In genomic region chr4:183961772-183962171, GRCh38 we compare ENCODE assay signal across 27 cellular contexts. TPM values are rescaled to one million over a fixed set of nuclear protein-coding genes. Genes with fewer than 3 reads are reported as not detected.
DNase-seq lines count a peak whose midpoint lies in the region; ATAC-seq and TF ChIP-seq lines count a peak whose summit lies in the region.
"Had no signal": no experiment of that assay in that cellular context is flagged by ENCODE, and none has a peak within 500 bp of the region (broad histone marks: within the 10 kb centered on the region; RNA-seq: fewer than 3 reads in every experiment).

No MANE protein-coding gene starts in this region.

- no peak overlapping the region for H4K5ac ChIP-seq in mesendoderm (ENCODE audit: low read length)

- peaks cover 45% of the 10 kb centered on the region for H3K4me1 ChIP-seq in GM23338 (ENCODE audit: insufficient read depth)
- H3K4me1 ChIP-seq in HUES48 (ENCODE audit: control insufficient read depth, insufficient read depth, low read length): peaks cover 53% of the 10 kb centered on the region
- H3K4me1 ChIP-seq in mesendoderm (ENCODE audit: control insufficient read depth, low read depth, low read length): no peaks in the 10 kb centered on the region
- peaks cover 6% of the 10 kb centered on the region for H3K4me1 ChIP-seq in A673 (ENCODE audit: insufficient read depth, low read length, poor library complexity, severe bottlenecking)
- peaks cover 0 to 21% (median 11%) of the 10 kb centered on the region in 3 donors for H3K4me1 ChIP-seq in esophagus squamous epithelium

- peaks cover 3% of the 10 kb centered on the region; the same call in 1 of the 2 replicates for H4K20me1 ChIP-seq in GM23338 (replicated peaks; ENCODE audit: insufficient read depth)

- H3K79me2 ChIP-seq in GM23338 (replicated peaks; ENCODE audit: insufficient read depth) (peaks cover 87% of the 10 kb centered on the region), mesendoderm (ENCODE audit: control insufficient read depth, insufficient read depth, low read length) (peaks cover 30% of the 10 kb centered on the region)

- H3K9ac ChIP-seq in HUES48 (ENCODE audit: low read depth, low read length) (no peak overlapping the region), mesendoderm (ENCODE audit: low read length) (no peak overlapping the region)

- TF ChIP-seq CTCF in GM23338 (conservative IDR thresholded peaks at IDR 0.05; ENCODE audit: low read depth in 2 of 2) (no peak), A673 (conservative IDR thresholded peaks at IDR 0.05; ENCODE audit: low read depth, low read length) (no peak), GM10266 (IDR thresholded peaks at IDR 0.05; ENCODE audit: control insufficient read depth, insufficient read depth, low read depth, missing control alignments) (no peak), esophagus squamous epithelium (IDR thresholded peaks at IDR 0.05) (no peak)

- H3K79me1 ChIP-seq in mesendoderm (ENCODE audit: low read length): peaks cover 4% of the 10 kb centered on the region

- H3K18ac ChIP-seq in mesendoderm (ENCODE audit: low read length): no peak overlapping the region

- no CpG with 5 or more reads among the region's 1 CpG for WGBS in mesendoderm (ENCODE audit: extremely low coverage, insufficient coverage, low lambda C conversion rate)
- 56 to 85% methylated on average over 1 of the region's 1 CpG for WGBS in esophagus squamous epithelium, 2 donors

- intact Hi-C loops in A673 (cut with micrococcal nuclease; ENCODE audit: unreplicated experiment): no loop called here
- intact Hi-C loops in esophagus squamous epithelium (cut with DNase I): no loop called here

- H3K9me3 ChIP-seq in HUES48 (ENCODE audit: control insufficient read depth, insufficient read depth, low read length) (no peaks in the 10 kb centered on the region), A673 (ENCODE audit: low read depth, low read length, poor library complexity, severe bottlenecking) (no peaks in the 10 kb centered on the region), esophagus squamous epithelium (no peaks in the 10 kb centered on the region)
- H3K9me3 ChIP-seq: gastrocnemius medialis, thoracic aorta had no signal

- peaks cover 28% of the 10 kb centered on the region for H3K4me1 Mint-ChIP-seq in GM23338
- H3K4me1 Mint-ChIP-seq: activated CD4-positive, alpha-beta T cell treated with anti-CD3 and anti-CD28 coated beads for 36 hours; T-helper 17 cell had no signal

- H4K8ac ChIP-seq in mesendoderm (ENCODE audit: low read depth, low read length): no peak overlapping the region

- no peak overlapping the region for H3K23ac ChIP-seq in mesendoderm (ENCODE audit: low read length)

- H3K4me2 ChIP-seq in GM23338 (peak overlapping the region; percentile 37), mesendoderm (ENCODE audit: low read length) (no peak overlapping the region)

- POLR2A ChIA-PET in A673 (lab: Charles Lee; ENCODE audit: low non-redundant PET): no interaction called here

- TF ChIP-seq POLR2A in esophagus squamous epithelium (IDR thresholded peaks at IDR 0.05): no peak

- no peak overlapping the region for H3K56ac ChIP-seq in mesendoderm (ENCODE audit: low read length)

- CTCF ChIA-PET in A673 (lab: Charles Lee): no interaction called here

- H3K36me3 Mint-ChIP-seq in GM23338 (ENCODE audit: low read depth): no peaks in the 10 kb centered on the region
- H3K36me3 Mint-ChIP-seq: activated naive CD8-positive, alpha-beta T cell had no signal

- ATAC-seq in GM23338: peak; percentile 62
- ATAC-seq: activated CD4-positive, alpha-beta T cell treated with anti-CD3 and anti-CD28 coated beads for 36 hours; activated CD8-positive, alpha-beta T cell treated with anti-CD3 and anti-CD28 coated beads, Interleukin-2, amount 10 ng/mL, durations not matched to agents 7 days and 5 days; gastrocnemius medialis; GM12878; T-helper 17 cell had no signal

- BruUV-seq in A673 (replicated peaks; lab: Mats Ljungman, UMichigan): no TSS peak

- H2AFZ ChIP-seq in GM23338: no peak overlapping the region

- H3K27ac Mint-ChIP-seq in GM23338: no peak overlapping the region
- H3K27ac Mint-ChIP-seq: activated CD4-positive, alpha-beta T cell treated with anti-CD3 and anti-CD28 coated beads for 36 hours; activated CD8-positive, alpha-beta T cell treated with anti-CD3 and anti-CD28 coated beads, Interleukin-2, amount 10 ng/mL, durations not matched to agents 7 days and 5 days; activated naive CD8-positive, alpha-beta T cell; activated T-helper 2 cell treated with anti-CD3 and anti-CD28 coated beads, Interferon-gamma antibody, Interleukin-2, Interleukin-4, amounts not matched to agents 10 μg/mL and 5 μg/mL and 100 μg/mL, durations not matched to agents 14 hours and 24 hours and 36 hours; HFFc6; T-helper 17 cell had no signal

- no peak overlapping the region for H3K4me3 Mint-ChIP-seq in GM23338
- H3K4me3 Mint-ChIP-seq: activated CD4-positive, alpha-beta T cell treated with anti-CD3 and anti-CD28 coated beads for 36 hours; activated CD8-positive, alpha-beta T cell treated with anti-CD3 and anti-CD28 coated beads, Interleukin-2, amount 10 ng/mL, durations not matched to agents 7 days and 5 days; activated naive CD8-positive, alpha-beta T cell; HFFc6; T-helper 17 cell had no signal

- no peak overlapping the region for H3K4ac ChIP-seq in mesendoderm (ENCODE audit: low read depth, low read length)

- H3K27me3 ChIP-seq in GM23338 (ENCODE audit: insufficient read depth) (no peaks in the 10 kb centered on the region), HUES48 (ENCODE audit: control insufficient read depth, insufficient read depth, low read length) (no peaks in the 10 kb centered on the region), mesendoderm (ENCODE audit: insufficient read depth, low read length, poor library complexity) (no peaks in the 10 kb centered on the region), A673 (replicated peaks; ENCODE audit: insufficient read depth, low read depth, low read length, poor library complexity) (no peaks in the 10 kb centered on the region), esophagus squamous epithelium (no peaks in the 10 kb centered on the region)
- H3K27me3 ChIP-seq: gastrocnemius medialis had no signal

- H3K27me3 Mint-ChIP-seq in GM23338 (ENCODE audit: insufficient read depth, low read depth, poor library complexity): peaks cover 6% of the 10 kb centered on the region

- H3K4me3 ChIP-seq in GM23338 (no peak overlapping the region), HUES48 (ENCODE audit: low read depth, low read length) (no peak overlapping the region; the same call in 1 of the 2 replicates), mesendoderm (ENCODE audit: low read length) (no peak overlapping the region), A673 (ENCODE audit: low read depth, low read length, poor library complexity, severe bottlenecking) (no peak overlapping the region), esophagus squamous epithelium (no peak overlapping the region)
- H3K4me3 ChIP-seq: GM12878, SK-N-MC, thoracic aorta had no signal

- DNase-seq in GM23338 (ENCODE audit: low spot score) (peak; percentile 49), SW480 (ENCODE audit: low spot score) (peak; percentile 49), mesendoderm (peak; percentile 13), A673 (ENCODE audit: low spot score) (no peak), GM10266 (ENCODE audit: extremely low spot score) (no peak), esophagus squamous epithelium (lab: John Stamatoyannopoulos, UW) (no peak)
- no peak for DNase-seq in stimulated activated CD4-positive, alpha-beta T cell treated with anti-CD3 and anti-CD28 coated beads, Interleukin-12 subunit alpha, Interleukin-12 subunit beta, amount 100 ng/mL, for 4 hours
- DNase-seq: activated CD4-positive, alpha-beta T cell treated with anti-CD3 and anti-CD28 coated beads for 36 hours; activated CD8-positive, alpha-beta T cell treated with anti-CD3 and anti-CD28 coated beads, Interleukin-2, amount 10 ng/mL, durations not matched to agents 7 days and 5 days; cortex of kidney; gastrocnemius medialis; HFFc6; MV-4-11; NCI-H2029; NCI-H446 treated with DMSO at 0.1 percent for 48 hours; stimulated activated CD4-positive, alpha-beta T cell treated with anti-CD3 and anti-CD28 coated beads, Interleukin-15, amount 100 ng/mL, for 24 hours; stimulated activated naive CD4-positive, alpha-beta T cell; T-helper 17 cell had no signal

- H3K27ac ChIP-seq in GM23338 (ENCODE audit: low read depth) (no peak overlapping the region), HUES48 (ENCODE audit: low read depth, low read length) (peak overlapping the region; percentile 80), mesendoderm (ENCODE audit: low read depth, low read length) (no peak overlapping the region), A673 (ENCODE audit: low read depth, low read length, poor library complexity, severe bottlenecking) (no peak overlapping the region), esophagus squamous epithelium (no peak overlapping the region)
- H3K27ac ChIP-seq: C4-2B, gastrocnemius medialis, HL-60, SK-N-MC, thoracic aorta had no signal

- H3K36me3 ChIP-seq in GM23338 (ENCODE audit: insufficient read depth): no peaks in the 10 kb centered on the region
- no peaks in the 10 kb centered on the region for H3K36me3 ChIP-seq in HUES48 (ENCODE audit: control insufficient read depth, insufficient read depth, low read length)
- H3K36me3 ChIP-seq in mesendoderm (ENCODE audit: control insufficient read depth, insufficient read depth, low read length): no peaks in the 10 kb centered on the region
- no peaks in the 10 kb centered on the region for H3K36me3 ChIP-seq in A673 (ENCODE audit: insufficient read depth, low read length, poor library complexity, severe bottlenecking)
- no peaks in the 10 kb centered on the region for H3K36me3 ChIP-seq in esophagus squamous epithelium
- H3K36me3 ChIP-seq: gastrocnemius medialis, thoracic aorta had no signal

- no peaks in the 10 kb centered on the region for H3K9me3 Mint-ChIP-seq in GM23338
- H3K9me3 Mint-ChIP-seq: activated T-helper 2 cell treated with anti-CD3 and anti-CD28 coated beads, Interferon-gamma antibody, Interleukin-2, Interleukin-4, amounts not matched to agents 10 μg/mL and 5 μg/mL and 100 μg/mL, durations not matched to agents 14 hours and 24 hours and 36 hours had no signal

- no peak overlapping the region for H2BK15ac ChIP-seq in mesendoderm (replicated peaks; ENCODE audit: low read depth)

- H2BK5ac ChIP-seq in mesendoderm (ENCODE audit: low read length): no peak overlapping the region

- no peaks in the 10 kb centered on the region for H3K9me2 ChIP-seq in GM23338 (ENCODE audit: insufficient read depth)

- H2BK120ac ChIP-seq in mesendoderm (ENCODE audit: low read depth, low read length): no peak overlapping the region

- no peaks in the 10 kb centered on the region for H3F3A ChIP-seq in GM23338 (replicated peaks; ENCODE audit: low read depth)

- no peak overlapping the region for H2AK5ac ChIP-seq in mesendoderm (ENCODE audit: low read length)

TF ChIP-seq in GM23338, 12 proteins besides CTCF, POLR2A, EP300 and RAD21 (continues in another document):
- TF ChIP-seq STAT1 (IDR thresholded peaks at IDR 0.05; ENCODE audit: unreplicated experiment) (no peak), JUNB (IDR thresholded peaks at IDR 0.05; ENCODE audit: unreplicated experiment) (no peak), ZNF331 (CRISPR knock-in tag; IDR thresholded peaks at IDR 0.05; ENCODE audit: low read depth) (no peak)

RNA-seq across cellular contexts. Expression of gene STOX2, which starts 56.7 kb away (rescaled TPM):
- total RNA-seq in GM23338 (2014; rRNA removed; shearing (Covaris generic)): 19.8 TPM in 2 replicates
- 19.0 and 20.6 TPM in 2 replicates for polyA plus RNA-seq in GM23338 (2016; fragmentation: Nextera tagmentation; extraction: Ambion mirVana)
- 28.6 TPM for polyA plus RNA-seq in mesendoderm (2013, experiment 1 of 2)
- 28.3 TPM for polyA plus RNA-seq in mesendoderm (2013, experiment 2 of 2)
- 2.5 and 2.9 TPM in 2 replicates for total RNA-seq in A673 (2021)
- total RNA-seq in esophagus squamous epithelium: 10 to 100 TPM; 21.6 to 23.7 (median 22.8) TPM
- total RNA-seq: activated CD4-positive, alpha-beta T cell treated with anti-CD3 and anti-CD28 coated beads for 36 hours; activated CD8-positive, alpha-beta T cell treated with anti-CD3 and anti-CD28 coated beads, Interleukin-2, amount 10 ng/mL, durations not matched to agents 7 days and 5 days; activated T-helper 2 cell treated with anti-CD3 and anti-CD28 coated beads, Interferon-gamma antibody, Interleukin-2, Interleukin-4, amounts not matched to agents 10 μg/mL and 5 μg/mL and 100 μg/mL, durations not matched to agents 14 hours and 24 hours and 36 hours; LHCN-M2 had no signal

Comparison
In these comparisons a context has a peak if more than half of its experiments do, and no peak if none do; other contexts are left out.
1. DNase-seq: peak in GM23338 (single experiment), SW480 (single experiment) and mesendoderm (single experiment); none in A673 (single experiment), GM10266 (single experiment), stimulated activated CD4-positive, alpha-beta T cell treated with anti-CD3 and anti-CD28 coated beads, Interleukin-12 subunit alpha, Interleukin-12 subunit beta, amount 100 ng/mL, for 4 hours (single experiment) and esophagus squamous epithelium (single experiment).